Comparison of ENCODE assay signal across 8 cellular contexts in the genomic region with DNA sequence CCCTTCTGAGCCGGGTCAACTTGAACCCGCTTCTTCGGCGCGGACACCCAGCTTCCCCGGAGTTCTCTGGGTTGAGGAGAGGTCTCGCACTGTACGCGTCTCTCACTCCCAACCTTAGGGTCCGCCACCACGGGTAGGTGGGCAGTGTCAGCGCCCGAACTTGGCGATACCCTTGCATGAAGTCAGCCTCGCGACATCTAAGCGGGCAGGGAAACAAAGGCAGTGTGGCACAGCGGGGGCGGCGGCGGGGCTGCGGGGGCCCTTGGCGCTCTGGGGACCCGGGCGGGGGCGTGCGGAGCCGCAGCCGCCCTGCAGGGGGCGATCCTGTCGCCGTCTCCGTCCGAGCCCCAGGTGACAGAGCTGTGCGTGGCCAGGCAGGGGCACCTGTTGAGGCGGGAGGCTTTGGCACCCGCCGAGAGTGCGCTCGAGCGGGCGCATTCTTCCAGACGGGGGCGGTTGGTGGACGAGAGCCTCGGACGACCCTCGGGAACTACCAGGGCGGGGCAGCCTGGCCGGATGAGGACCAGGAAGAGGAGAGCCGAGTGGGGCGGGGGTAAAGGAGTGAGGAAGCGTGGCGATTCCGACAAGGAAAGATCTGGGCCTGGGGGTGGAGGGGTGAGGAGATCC. TPM values are rescaled to one million over a fixed set of nuclear protein-coding genes. Genes with fewer than 3 reads are reported as not detected.
A peak's percentile ranks its signal among the peaks of the same experiment; 100 is the strongest.
DNase-seq lines count a peak whose midpoint lies in the region; ATAC-seq, FAIRE-seq and TF ChIP-seq lines count a peak whose summit lies in the region.

No MANE protein-coding gene starts in this region.

- H3K9me3 Mint-ChIP-seq in activated CD8-positive, alpha-beta T cell treated with anti-CD3 and anti-CD28 coated beads, Interleukin-2, amount 10 ng/mL, durations not matched to agents 7 days and 5 days (ENCODE audit: insufficient read depth) = no peaks in the 10 kb centered on the region

- CTCF ChIA-PET in activated CD8-positive, alpha-beta T cell treated with anti-CD3 and anti-CD28 coated beads, Interleukin-2, amount 10 ng/mL, durations not matched to agents 7 days and 5 days (lab: Charles Lee) = interaction anchor here (0.5 to 1.5 kb wide), 11 partner anchors 9 to 826 kb away, joined by 3 to 8 read pairs (median 3); partner anchors contain the start of genes ERH and SLC39A9

- peak overlapping the region; percentile 28 for H2AK5ac ChIP-seq in neuronal stem cell (ENCODE audit: low read depth, low read length)

- peak overlapping the region; percentile 10 for H3K4me3 ChIP-seq in fibroblast of mammary gland (ENCODE audit: control insufficient read depth, low read depth, low read length)
- peak overlapping the region; percentile 93 to 95 for H3K4me3 ChIP-seq in neuronal stem cell (ENCODE audit: low read length in 2 of 2)

- no peak overlapping the region for H2BK12ac ChIP-seq in neuronal stem cell (ENCODE audit: low read length)

- peak overlapping the region; percentile 13 for H2BK5ac ChIP-seq in neuronal stem cell (ENCODE audit: low read length)

- peak overlapping the region; percentile 72 for H3K14ac ChIP-seq in neuronal stem cell (ENCODE audit: low read length)

- FAIRE-seq in H54 (lab: Jason Lieb, UNC) = no peak

- H3K27ac Mint-ChIP-seq in activated CD8-positive, alpha-beta T cell treated with anti-CD3 and anti-CD28 coated beads, Interleukin-2, amount 10 ng/mL, durations not matched to agents 7 days and 5 days = no peak overlapping the region

- peak overlapping the region; percentile 34 for H2BK15ac ChIP-seq in neuronal stem cell (ENCODE audit: low read length)

- H3K4me2 ChIP-seq in neuronal stem cell (ENCODE audit: insufficient read depth, low read length, poor library complexity, severe bottlenecking) = peak overlapping the region; percentile 97

- peak overlapping the region; percentile 55 for H3K4me3 Mint-ChIP-seq in activated CD8-positive, alpha-beta T cell treated with anti-CD3 and anti-CD28 coated beads, Interleukin-2, amount 10 ng/mL, durations not matched to agents 7 days and 5 days

- peaks cover 13 to 25% of the 10 kb centered on the region in 2 donors for H3K4me1 ChIP-seq in neuronal stem cell (ENCODE audit: control insufficient read depth in 2 of 2, insufficient read depth in 1 of 2, low read depth in 1 of 2, low read length in 2 of 2)

- H3K36me3 ChIP-seq in neuronal stem cell (replicated peaks in 1 of 2; ENCODE audit: control insufficient read depth in 2 of 2, insufficient read depth in 2 of 2, low read length in 2 of 2) = peaks cover 0 to 11% of the 10 kb centered on the region in 2 donors

- H3K27me3 ChIP-seq in neuronal stem cell (ENCODE audit: control insufficient read depth in 3 of 3, insufficient read depth in 3 of 3, low read depth in 1 of 3, low read length in 3 of 3) = peaks cover 0 to 22% (median 0%) of the 10 kb centered on the region in 3 experiments

- peak; percentile 15 for TF ChIP-seq CTCF in fibroblast of mammary gland (conservative IDR thresholded peaks at IDR 0.05; ENCODE audit: control insufficient read depth, insufficient read depth, low read depth, low read length)

- no peaks in the 10 kb centered on the region for H3K9me3 ChIP-seq in neuronal stem cell (replicated peaks in 1 of 2; ENCODE audit: control insufficient read depth in 2 of 2, insufficient read depth in 1 of 2, low read depth in 1 of 2, low read length in 2 of 2)

- H3K4me1 Mint-ChIP-seq in activated CD8-positive, alpha-beta T cell treated with anti-CD3 and anti-CD28 coated beads, Interleukin-2, amount 10 ng/mL, durations not matched to agents 7 days and 5 days (ENCODE audit: low read depth) = peaks cover 5% of the 10 kb centered on the region

- no peak for TF ChIP-seq POLR2A in H54 (IDR thresholded peaks at IDR 0.05; ENCODE audit: low read depth, low read length)

- POLR2A ChIA-PET in activated CD8-positive, alpha-beta T cell treated with anti-CD3 and anti-CD28 coated beads, Interleukin-2, amount 10 ng/mL, durations not matched to agents 7 days and 5 days (lab: Charles Lee) = no interaction called here

- H3K27me3 Mint-ChIP-seq in activated CD8-positive, alpha-beta T cell treated with anti-CD3 and anti-CD28 coated beads, Interleukin-2, amount 10 ng/mL, durations not matched to agents 7 days and 5 days (ENCODE audit: low read depth) = peaks cover 71% of the 10 kb centered on the region

- H4K8ac ChIP-seq in neuronal stem cell (ENCODE audit: low read depth, low read length) = no peak overlapping the region

- peak overlapping the region; percentile 82 for H3K9ac ChIP-seq in neuronal stem cell (ENCODE audit: low read depth, low read length, poor library complexity)

- no CpG with 5 or more reads among the region's 55 CpGs for WGBS in neuronal stem cell (ENCODE audit: extremely low coverage in 2 of 2, insufficient read length in 2 of 2, insufficient replicate concordance in 1 of 2), 2 donors

- no peaks in the 10 kb centered on the region for H3K36me3 Mint-ChIP-seq in activated CD8-positive, alpha-beta T cell treated with anti-CD3 and anti-CD28 coated beads, Interleukin-2, amount 10 ng/mL, durations not matched to agents 7 days and 5 days (ENCODE audit: low read depth)

- no peak overlapping the region for H4K91ac ChIP-seq in neuronal stem cell (ENCODE audit: low read depth, low read length, poor library complexity)

- peak overlapping the region; percentile 97 for H2AFZ ChIP-seq in neuronal stem cell (ENCODE audit: low read length)

- H3K18ac ChIP-seq in neuronal stem cell (ENCODE audit: low read length) = peak overlapping the region; percentile 93

- no peak overlapping the region for H2BK120ac ChIP-seq in neuronal stem cell (ENCODE audit: low read depth, low read length)

- ATAC-seq in HG03280 (IDR thresholded peaks at IDR 0.05; ENCODE audit: unreplicated experiment) = peak; percentile 53
- ATAC-seq in activated CD8-positive, alpha-beta T cell treated with anti-CD3 and anti-CD28 coated beads, Interleukin-2, amount 10 ng/mL, durations not matched to agents 7 days and 5 days = peak; percentile 74
- no peak for ATAC-seq in HG03139 (IDR thresholded peaks at IDR 0.05; ENCODE audit: unreplicated experiment)

- peak overlapping the region; percentile 23 for H3K23ac ChIP-seq in neuronal stem cell (ENCODE audit: low read depth, low read length, poor library complexity)

- DNase-seq in DMS79 (lab: John Stamatoyannopoulos, UW) (peak; percentile 64), fibroblast of mammary gland (ENCODE audit: low read depth) (no peak), neuronal stem cell (ENCODE audit: low spot score) (peak; percentile 51), H54 (ENCODE audit: insufficient read length, low spot score) (no peak), mucosa of gallbladder (ENCODE audit: low spot score) (no peak)
- peak; percentile 52 for DNase-seq in activated CD8-positive, alpha-beta T cell treated with anti-CD3 and anti-CD28 coated beads, Interleukin-2, amount 10 ng/mL, durations not matched to agents 7 days and 5 days

- no peak overlapping the region for H3K4ac ChIP-seq in neuronal stem cell (ENCODE audit: low read length)

- no peak overlapping the region for H3K27ac ChIP-seq in neuronal stem cell (replicated peaks; ENCODE audit: low read length)

- H3K79me1 ChIP-seq in neuronal stem cell (ENCODE audit: low read depth, low read length) = no peaks in the 10 kb centered on the region

RNA-seq across cellular contexts. Expression of gene GALNT16, which starts 1.1 kb away (rescaled TPM):
- total RNA-seq in activated CD8-positive, alpha-beta T cell treated with anti-CD3 and anti-CD28 coated beads, Interleukin-2, amount 10 ng/mL, durations not matched to agents 7 days and 5 days = not detected
- 17.1 TPM for polyA plus RNA-seq in neuronal stem cell (2013, experiment 1 of 2)
- polyA plus RNA-seq in neuronal stem cell (2013, experiment 2 of 2) = 17.4 TPM
- total RNA-seq in mucosa of gallbladder = 4.1 TPM

Comparison
In these comparisons a context has a peak if more than half of its experiments do, and no peak if none do; other contexts are left out.
1. DNase-seq: peak in DMS79 (single experiment), activated CD8-positive, alpha-beta T cell treated with anti-CD3 and anti-CD28 coated beads, Interleukin-2, amount 10 ng/mL, durations not matched to agents 7 days and 5 days (single experiment) and neuronal stem cell (single experiment); none in fibroblast of mammary gland (single experiment), H54 (single experiment) and mucosa of gallbladder (single experiment).